ENCODE assay signal across 11 cellular contexts in genomic region chr18:13451661-13452447, GRCh38.
DNase-seq lines count a peak whose midpoint lies in the region; ATAC-seq and TF ChIP-seq lines count a peak whose summit lies in the region.
"Had no signal": no experiment of that assay in that cellular context is flagged by ENCODE, and none has a peak within 500 bp of the region (broad histone marks: within the 10 kb centered on the region; RNA-seq: fewer than 3 reads in every experiment).

No MANE protein-coding gene starts in this region.

- H3K27me3 ChIP-seq in effector memory CD4-positive, alpha-beta T cell (replicated peaks; ENCODE audit: control insufficient read depth, insufficient read depth, low read length, poor library complexity, severe bottlenecking) = no peaks in the 10 kb centered on the region
- no peaks in the 10 kb centered on the region for H3K27me3 ChIP-seq in uterus
- H3K27me3 ChIP-seq: upper lobe of left lung had no signal

- TF ChIP-seq CTCF in CD14-positive monocyte (IDR thresholded peaks at IDR 0.05) (no peak), uterus (IDR thresholded peaks at IDR 0.05) (no peak)

- no peak for DNase-seq in CD14-positive monocyte (ENCODE audit: low spot score)
- peak; percentile 77 for DNase-seq in MV-4-11 (lab: John Stamatoyannopoulos, UW)
- DNase-seq in cerebellar cortex (ENCODE audit: low spot score) = peak; percentile 92
- DNase-seq in midbrain (lab: John Stamatoyannopoulos, UW) = peak; percentile 35
- DNase-seq in NCI-H1092 treated with DMSO at 0.1 percent for 48 hours (lab: John Stamatoyannopoulos, UW) = no peak
- DNase-seq in effector memory CD4-positive, alpha-beta T cell = no peak
- no peak for DNase-seq in uterus
- DNase-seq: NCI-H2029, T-helper 9 cell, upper lobe of left lung had no signal

- H3K27ac ChIP-seq in effector memory CD4-positive, alpha-beta T cell (ENCODE audit: insufficient read depth, low read length, poor library complexity, severe bottlenecking) = no peak overlapping the region
- no peak overlapping the region for H3K27ac ChIP-seq in uterus

- peak overlapping the region; percentile 46 to 85 (median 79) for H3K27ac Mint-ChIP-seq in CD14-positive monocyte

- no peaks in the 10 kb centered on the region for H3K9me3 ChIP-seq in effector memory CD4-positive, alpha-beta T cell (ENCODE audit: control insufficient read depth, low read length)
- H3K9me3 ChIP-seq in uterus = no peaks in the 10 kb centered on the region
- H3K9me3 ChIP-seq: upper lobe of left lung had no signal

- no peaks in the 10 kb centered on the region for H3K36me3 ChIP-seq in effector memory CD4-positive, alpha-beta T cell (ENCODE audit: control insufficient read depth, insufficient read depth, low read length)
- H3K36me3 ChIP-seq in uterus = no peaks in the 10 kb centered on the region
- H3K36me3 ChIP-seq: upper lobe of left lung had no signal

- intact Hi-C loops in CD14-positive monocyte (cut with micrococcal nuclease) = loop anchor here in 1 of 2 donors (10.0 kb wide), 1 partner anchor 237 kb away; the partner anchor contains the start of gene LDLRAD4
- intact Hi-C loops in uterus (cut with DNase I; ENCODE audit: low total_unique reads) = no loop called here

- peaks cover 0 to 1% (median 0%) of the 10 kb centered on the region in 7 donors for H3K9me3 Mint-ChIP-seq in CD14-positive monocyte

- peaks cover 0 to 6% of the 10 kb centered on the region in 2 donors for H3K36me3 Mint-ChIP-seq in CD14-positive monocyte

- peak overlapping the region in 1 of 2 donors; percentile 73 for H3K4me3 Mint-ChIP-seq in CD14-positive monocyte

- H3K4me1 Mint-ChIP-seq in CD14-positive monocyte = peaks cover 41% of the 10 kb centered on the region

- no peak for ATAC-seq in GM19395 (IDR thresholded peaks at IDR 0.05; ENCODE audit: unreplicated experiment)

- no peak overlapping the region for H3K4me3 ChIP-seq in effector memory CD4-positive, alpha-beta T cell (ENCODE audit: insufficient read depth, low read depth, low read length, poor library complexity, severe bottlenecking)
- H3K4me3 ChIP-seq in uterus = no peak overlapping the region
- H3K4me3 ChIP-seq: upper lobe of left lung had no signal

- H3K27me3 Mint-ChIP-seq in CD14-positive monocyte (ENCODE audit: low read depth in 3 of 3) = peaks cover 0 to 4% (median 0%) of the 10 kb centered on the region in 3 donors

- H3K4me1 ChIP-seq in effector memory CD4-positive, alpha-beta T cell (ENCODE audit: control insufficient read depth, insufficient read depth, low read length, poor library complexity, severe bottlenecking) = peaks cover 14% of the 10 kb centered on the region
- peaks cover 0 to 3% of the 10 kb centered on the region in 2 donors for H3K4me1 ChIP-seq in uterus

- no peak for TF ChIP-seq POLR2A in uterus (IDR thresholded peaks at IDR 0.05)

Comparison
In these comparisons a context has a peak if more than half of its experiments do, and no peak if none do; other contexts are left out.
1. DNase-seq: peak in MV-4-11 (single experiment), cerebellar cortex (single experiment) and midbrain (single experiment); none in CD14-positive monocyte (single experiment), NCI-H1092 treated with DMSO at 0.1 percent for 48 hours (single experiment), effector memory CD4-positive, alpha-beta T cell (0 of 3) and uterus (0 of 2).